ENCODE assay signal across 11 cellular contexts in the genomic region with DNA sequence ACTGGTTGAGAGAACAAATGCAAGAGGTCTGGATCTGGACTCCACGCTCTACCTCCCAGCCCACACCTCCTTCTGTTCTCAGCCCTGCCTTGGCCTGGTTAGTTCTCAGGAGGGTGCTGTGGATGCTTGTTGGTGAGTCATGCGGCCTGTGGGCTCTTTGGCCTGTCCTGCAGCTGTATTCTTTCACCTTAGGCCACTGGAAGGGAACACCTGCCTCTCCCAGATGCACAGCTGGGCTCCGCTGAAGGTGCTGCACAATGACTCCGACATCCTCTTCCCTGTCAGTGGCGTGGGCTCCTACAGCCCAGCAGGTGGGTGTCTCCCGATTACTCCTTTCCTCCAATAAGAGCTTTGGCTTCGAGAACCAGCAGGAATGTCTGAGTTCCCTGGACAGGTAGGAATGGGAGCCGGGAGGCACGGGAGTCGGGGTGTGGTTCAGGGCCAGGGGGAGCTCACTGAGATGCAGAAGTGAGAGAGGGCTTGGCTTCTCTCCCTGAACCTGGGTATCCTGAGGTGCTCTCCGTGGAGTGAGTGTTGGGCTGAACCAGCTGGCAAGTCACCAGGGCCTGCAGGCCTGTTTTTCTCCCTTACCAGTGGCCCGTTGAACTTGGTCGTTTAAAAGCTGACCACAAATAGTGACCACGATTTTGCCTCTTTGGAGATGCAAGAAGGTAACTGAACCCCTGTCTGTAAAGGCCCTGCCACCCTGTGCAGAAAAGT.
DNase-seq lines count a peak whose midpoint lies in the region; ATAC-seq, FAIRE-seq and TF ChIP-seq lines count a peak whose summit lies in the region.
"Had no signal": no experiment of that assay in that cellular context is flagged by ENCODE, and none has a peak within 500 bp of the region (broad histone marks: within the 10 kb centered on the region; RNA-seq: fewer than 3 reads in every experiment).

No MANE protein-coding gene starts in this region.

- H3K36me3 ChIP-seq in RWPE2 (ENCODE audit: low read depth) (no peaks in the 10 kb centered on the region), thyroid gland (no peaks in the 10 kb centered on the region), small intestine (ENCODE audit: control insufficient read depth in 2 of 2, insufficient read depth in 2 of 2, low read length in 2 of 2) (no peaks in the 10 kb centered on the region), Karpas-422 (ENCODE audit: insufficient read depth, low read length) (no peaks in the 10 kb centered on the region)

- no peaks in the 10 kb centered on the region for H3K27me3 ChIP-seq in RWPE2 (ENCODE audit: insufficient read depth, poor library complexity, severe bottlenecking)
- H3K27me3 ChIP-seq in thyroid gland: no peaks in the 10 kb centered on the region
- no peaks in the 10 kb centered on the region for H3K27me3 ChIP-seq in small intestine (ENCODE audit: control insufficient read depth in 2 of 2, insufficient read depth in 2 of 2, low read length in 2 of 2)
- H3K27me3 ChIP-seq in Karpas-422 (ENCODE audit: low read length): no peaks in the 10 kb centered on the region

- H3K4me1 Mint-ChIP-seq in activated CD4-positive, alpha-beta memory T cell treated with anti-CD3 and anti-CD28 coated beads, Interleukin-2, amount 10 ng/mL, durations not matched to agents 7 days and 5 days: peaks cover 4% of the 10 kb centered on the region

- peak; percentile 49 for DNase-seq in H54 (ENCODE audit: insufficient read length, low spot score)
- no peak for DNase-seq in RWPE2 (ENCODE audit: low spot score)
- DNase-seq in glomerular visceral epithelial cell (ENCODE audit: extremely low spot score): peak; percentile 89
- DNase-seq in thyroid gland: peak; percentile 66 to 75
- DNase-seq in small intestine: no peak
- no peak for DNase-seq in activated CD4-positive, alpha-beta memory T cell treated with anti-CD3 and anti-CD28 coated beads, Interleukin-2, amount 10 ng/mL, durations not matched to agents 7 days and 5 days
- DNase-seq in Karpas-422: no peak
- DNase-seq in NCI-H146 (lab: John Stamatoyannopoulos, UW): no peak
- DNase-seq: CD8-positive, alpha-beta memory T cell; midbrain; NCI-H526 had no signal

- H3K27ac ChIP-seq in RWPE2 (ENCODE audit: poor library complexity, severe bottlenecking): peak overlapping the region; percentile 49
- peak overlapping the region; percentile 83 to 98 (median 97) for H3K27ac ChIP-seq in thyroid gland
- no peak overlapping the region for H3K27ac ChIP-seq in small intestine (ENCODE audit: low read depth in 1 of 2, low read length in 1 of 2)
- H3K27ac ChIP-seq in Karpas-422 (ENCODE audit: low read length): no peak overlapping the region

- no peak overlapping the region for H3K4me2 ChIP-seq in Karpas-422 (ENCODE audit: low read depth, low read length, poor library complexity, severe bottlenecking)

- WGBS in thyroid gland, 2 donors: 77 to 83% methylated on average over 12 to 14 of the region's 14 CpGs
- 85 to 91% (median 89%) methylated on average over 14 of the region's 14 CpGs for WGBS in small intestine, 3 donors

- H3K9me3 ChIP-seq in RWPE2 (ENCODE audit: severe bottlenecking) (no peaks in the 10 kb centered on the region), thyroid gland (no peaks in the 10 kb centered on the region), small intestine (ENCODE audit: control insufficient read depth, low read depth) (no peaks in the 10 kb centered on the region), Karpas-422 (ENCODE audit: low read length) (no peaks in the 10 kb centered on the region)

- no peak for TF ChIP-seq CTCF in RWPE2 (IDR thresholded peaks at IDR 0.05; ENCODE audit: poor library complexity, severe bottlenecking)
- no peak for TF ChIP-seq CTCF in thyroid gland (IDR thresholded peaks at IDR 0.05)

- ATAC-seq in RWPE2 (ENCODE audit: low read depth): peak; percentile 63

- H3K9me3 Mint-ChIP-seq in activated CD4-positive, alpha-beta memory T cell treated with anti-CD3 and anti-CD28 coated beads, Interleukin-2, amount 10 ng/mL, durations not matched to agents 7 days and 5 days: no peaks in the 10 kb centered on the region
- H3K9me3 Mint-ChIP-seq: CD8-positive, alpha-beta memory T cell had no signal

- CTCF ChIA-PET in activated CD4-positive, alpha-beta memory T cell treated with anti-CD3 and anti-CD28 coated beads, Interleukin-2, amount 10 ng/mL, durations not matched to agents 7 days and 5 days (lab: Charles Lee): interaction anchor here (0.6 kb wide), 1 partner anchor 85 kb away, joined by 3 read pairs; no protein-coding TSS in a partner anchor

- H3K4me1 ChIP-seq in RWPE2 (ENCODE audit: insufficient read depth, poor library complexity, severe bottlenecking) (peaks cover 12% of the 10 kb centered on the region), thyroid gland (peaks cover 43 to 73% of the 10 kb centered on the region in 2 donors), small intestine (ENCODE audit: control insufficient read depth in 2 of 2, insufficient read depth in 1 of 2, low read depth in 1 of 2, low read length in 1 of 2) (no peaks in the 10 kb centered on the region), Karpas-422 (ENCODE audit: low read length) (peaks cover 28% of the 10 kb centered on the region)

- H3K4me3 ChIP-seq in RWPE2 (ENCODE audit: severe bottlenecking): no peak overlapping the region
- H3K4me3 ChIP-seq in thyroid gland (replicated peaks in 1 of 3): no peak overlapping the region
- no peak overlapping the region for H3K4me3 ChIP-seq in small intestine (ENCODE audit: low read depth in 1 of 2, low read length in 2 of 2)
- H3K4me3 ChIP-seq in Karpas-422 (ENCODE audit: low read length): no peak overlapping the region

- no peaks in the 10 kb centered on the region for H3K36me3 Mint-ChIP-seq in activated CD4-positive, alpha-beta memory T cell treated with anti-CD3 and anti-CD28 coated beads, Interleukin-2, amount 10 ng/mL, durations not matched to agents 7 days and 5 days (ENCODE audit: low read depth)

- peak; percentile 89 for FAIRE-seq in H54 (lab: Jason Lieb, UNC)
- FAIRE-seq in small intestine (lab: Jason Lieb, UNC): no peak

- TF ChIP-seq POLR2A in H54 (IDR thresholded peaks at IDR 0.05; ENCODE audit: low read depth, low read length): no peak
- TF ChIP-seq POLR2A in thyroid gland (IDR thresholded peaks at IDR 0.05): no peak

- no peak overlapping the region for H3K27ac Mint-ChIP-seq in activated CD4-positive, alpha-beta memory T cell treated with anti-CD3 and anti-CD28 coated beads, Interleukin-2, amount 10 ng/mL, durations not matched to agents 7 days and 5 days

- H3K4me3 Mint-ChIP-seq in activated CD4-positive, alpha-beta memory T cell treated with anti-CD3 and anti-CD28 coated beads, Interleukin-2, amount 10 ng/mL, durations not matched to agents 7 days and 5 days: no peak overlapping the region
- H3K4me3 Mint-ChIP-seq: CD8-positive, alpha-beta memory T cell had no signal

- no peaks in the 10 kb centered on the region for H3K79me2 ChIP-seq in Karpas-422 (ENCODE audit: low read length)

- no peak overlapping the region for H2AFZ ChIP-seq in Karpas-422 (ENCODE audit: low read length)

- H3K27me3 Mint-ChIP-seq in activated CD4-positive, alpha-beta memory T cell treated with anti-CD3 and anti-CD28 coated beads, Interleukin-2, amount 10 ng/mL, durations not matched to agents 7 days and 5 days: no peaks in the 10 kb centered on the region
- H3K27me3 Mint-ChIP-seq: CD8-positive, alpha-beta memory T cell had no signal

- POLR2A ChIA-PET in activated CD4-positive, alpha-beta memory T cell treated with anti-CD3 and anti-CD28 coated beads, Interleukin-2, amount 10 ng/mL, durations not matched to agents 7 days and 5 days (lab: Charles Lee): interaction anchor here (0.7 to 1.1 kb wide), 3 partner anchors 18 to 319 kb away, joined by 3 read pairs; a partner anchor contains a TSS

- H4K20me1 ChIP-seq in Karpas-422 (ENCODE audit: insufficient read depth, low read depth, low read length): no peaks in the 10 kb centered on the region

- intact Hi-C loops in thyroid gland (cut with DNase I): loop anchor here (5.0 kb wide), 1 partner anchor 109 kb away; no protein-coding TSS in a partner anchor

- H3K9ac ChIP-seq in Karpas-422 (ENCODE audit: low read length): no peak overlapping the region

- H3K9me2 ChIP-seq in Karpas-422 (replicated peaks; ENCODE audit: insufficient read depth, low read length): no peaks in the 10 kb centered on the region

Comparison
In these comparisons a context has a peak if more than half of its experiments do, and no peak if none do; other contexts are left out.
1. DNase-seq: peak in H54 (single experiment), glomerular visceral epithelial cell (single experiment) and thyroid gland (2 of 2); none in RWPE2 (single experiment), small intestine (single experiment), activated CD4-positive, alpha-beta memory T cell treated with anti-CD3 and anti-CD28 coated beads, Interleukin-2, amount 10 ng/mL, durations not matched to agents 7 days and 5 days (single experiment), Karpas-422 (single experiment) and NCI-H146 (single experiment).
2. H3K27ac ChIP-seq: peak in RWPE2 (single experiment) and thyroid gland (3 of 3); none in small intestine (0 of 2) and Karpas-422 (single experiment).